Comparison of ENCODE assay signal across 27 cellular contexts in the genomic region with DNA sequence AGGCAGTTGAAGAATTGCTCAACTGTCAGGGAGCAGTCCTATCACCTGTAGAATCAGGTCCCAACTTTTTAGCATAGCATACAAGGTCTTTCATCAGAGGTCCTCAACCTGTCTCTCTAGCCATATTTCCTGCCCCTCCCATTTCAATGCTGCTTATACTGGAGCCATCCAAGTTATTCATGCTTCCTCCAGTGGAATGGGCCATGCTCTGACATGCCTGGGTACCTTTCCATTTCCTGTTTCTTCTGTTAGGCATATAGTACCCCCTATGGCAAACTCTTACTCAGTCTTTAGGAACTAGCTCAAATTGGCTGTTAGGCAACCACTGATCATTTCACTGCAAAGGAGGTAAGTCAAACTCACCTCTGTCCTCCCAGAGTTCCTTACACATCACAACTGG. TPM values are rescaled to one million over a fixed set of nuclear protein-coding genes. Genes with fewer than 3 reads are reported as not detected.
"Had no signal": no experiment of that assay in that cellular context is flagged by ENCODE, and none has a peak within 500 bp of the region (broad histone marks: within the 10 kb centered on the region; RNA-seq: fewer than 3 reads in every experiment).

No MANE protein-coding gene starts in this region.

- ATAC-seq: activated CD8-positive, alpha-beta memory T cell treated with anti-CD3 and anti-CD28 coated beads, Interleukin-2, amount 10 ng/mL, durations not matched to agents 7 days and 5 days; K562; T-helper 17 cell; WTC11 had no signal

- H3K4me3 ChIP-seq: K562 had no signal

- DNase-seq: activated CD4-positive, alpha-beta T cell treated with anti-CD3 and anti-CD28 coated beads, Interleukin-2, amount 10 ng/mL, durations not matched to agents 24 days and 14 days; activated CD4-positive, alpha-beta T cell treated with anti-CD3 and anti-CD28 coated beads, Interleukin-2, amount 50 U/mL, for 48 hours; activated CD4-positive, CD25-positive, alpha-beta regulatory T cell treated with anti-CD3 and anti-CD28 coated beads, Interleukin-2, amount 50 U/mL, for 72 hours; activated CD8-positive, alpha-beta memory T cell treated with anti-CD3 and anti-CD28 coated beads, Interleukin-2, amount 10 ng/mL, durations not matched to agents 7 days and 5 days; activated effector memory CD4-positive, alpha-beta T cell treated with Interleukin-2 at 50 U/mL for 16 hours; activated naive CD4-positive, alpha-beta T cell treated with Interleukin-2 at 50 U/mL for 16 hours; activated T-cell treated with anti-CD3 and anti-CD28 coated beads, Interleukin-2, amount 50 U/mL, for 24 hours; amygdala; cerebellar nuclear complex; Karpas-422; NCI-H1105 treated with DMSO at 0.1 percent for 48 hours; NCI-H146; NCI-H1930; NCI-H2171; NCI-H2227 treated with DMSO at 0.1 percent for 48 hours; NCI-H526 treated with DMSO at 0.1 percent for 48 hours; NK-92 treated with Interleukin-12 subunit alpha and Interleukin-12 subunit beta, amount 100 ng/mL, for 24 hours; SIG-M5; T-helper 17 cell; T-helper 9 cell had no signal

- FAIRE-seq: astrocyte, K562, RCC 7860 had no signal

RNA-seq across cellular contexts. Expression of a gene that starts 51.0 kb away (rescaled TPM):
- total RNA-seq: activated CD4-positive, alpha-beta T cell treated with anti-CD3 and anti-CD28 coated beads, Interleukin-2, amount 10 ng/mL, durations not matched to agents 24 days and 14 days; activated CD8-positive, alpha-beta memory T cell treated with anti-CD3 and anti-CD28 coated beads, Interleukin-2, amount 10 ng/mL, durations not matched to agents 7 days and 5 days; activated T-helper 1 cell treated with anti-CD3 and anti-CD28 coated beads, Interleukin-12 subunit alpha, Interleukin-12 subunit beta, Interleukin-2, Interleukin-4 antibody, amounts not matched to agents 30 ng/mL and 10 ng/mL and 1 ng/mL, durations not matched to agents 14 hours and 24 hours and 36 hours; cardiac septum; NCI-H460; T-helper 17 cell had no signal
